ENCODE assay signal across 26 cellular contexts in genomic region chr12:24081581-24081980, GRCh38.
"Had no signal": no experiment of that assay in that cellular context is flagged by ENCODE, and none has a peak within 500 bp of the region (broad histone marks: within the 10 kb centered on the region; RNA-seq: fewer than 3 reads in every experiment).

No MANE protein-coding gene starts in this region.

- H3K27ac Mint-ChIP-seq: activated B cell treated with CpG ODN at 0.5 μM for 24 hours; activated naive CD4-positive, alpha-beta T cell treated with anti-CD3 and anti-CD28 coated beads for 36 hours; activated naive CD8-positive, alpha-beta T cell treated with anti-CD3 and anti-CD28 coated beads for 36 hours; dendritic cell treated with granulocyte-macrophage colony-stimulating factor and Interleukin-4, amounts not matched to agents 40 ng/mL and 50 ng/mL, for 4 days; nephron; stimulated activated naive B cell treated with anti-CD40 and anti-IgM and Interleukin-4, amounts not matched to agents 10 μg/mL and 1 μg/mL and 100 μg/mL, for 72 hours; T-helper 2 cell treated with Interferon-gamma antibody and Interleukin-4, amounts not matched to agents 5 μg/mL and 100 μg/mL, for 36 hours had no signal

- H3K27me3 Mint-ChIP-seq: activated B cell treated with CpG ODN at 0.5 μM for 24 hours; activated naive CD8-positive, alpha-beta T cell treated with anti-CD3 and anti-CD28 coated beads for 36 hours; dendritic cell treated with granulocyte-macrophage colony-stimulating factor and Interleukin-4, amounts not matched to agents 40 ng/mL and 50 ng/mL, for 4 days had no signal

- H3K4me3 Mint-ChIP-seq: activated B cell treated with CpG ODN at 0.5 μM for 24 hours; activated naive CD4-positive, alpha-beta T cell treated with anti-CD3 and anti-CD28 coated beads for 36 hours; activated naive CD8-positive, alpha-beta T cell treated with anti-CD3 and anti-CD28 coated beads for 36 hours; dendritic cell treated with granulocyte-macrophage colony-stimulating factor and Interleukin-4, amounts not matched to agents 40 ng/mL and 50 ng/mL, for 4 days; nephron; stimulated activated naive B cell treated with anti-CD40 and anti-IgM and Interleukin-4, amounts not matched to agents 10 μg/mL and 1 μg/mL and 100 μg/mL, for 72 hours; T-helper 2 cell treated with Interferon-gamma antibody and Interleukin-4, amounts not matched to agents 5 μg/mL and 100 μg/mL, for 36 hours had no signal

- H3K4me1 Mint-ChIP-seq: activated naive CD8-positive, alpha-beta T cell treated with anti-CD3 and anti-CD28 coated beads for 36 hours had no signal

- H3K9me3 Mint-ChIP-seq: activated B cell treated with CpG ODN at 0.5 μM for 24 hours; activated naive CD4-positive, alpha-beta T cell treated with anti-CD3 and anti-CD28 coated beads for 36 hours; activated naive CD8-positive, alpha-beta T cell treated with anti-CD3 and anti-CD28 coated beads for 36 hours; dendritic cell treated with granulocyte-macrophage colony-stimulating factor and Interleukin-4, amounts not matched to agents 40 ng/mL and 50 ng/mL, for 4 days; nephron; stimulated activated naive B cell treated with anti-CD40 and anti-IgM and Interleukin-4, amounts not matched to agents 10 μg/mL and 1 μg/mL and 100 μg/mL, for 72 hours had no signal

- H3K4me1 ChIP-seq: adrenal gland, gastroesophageal sphincter, pancreas, prostate gland, right atrium auricular region, stomach, upper lobe of right lung had no signal

- H3K36me3 ChIP-seq: adrenal gland, gastroesophageal sphincter, pancreas, prostate gland, right atrium auricular region, stomach, thyroid gland, upper lobe of right lung had no signal

- DNase-seq: activated B cell treated with CpG ODN at 0.5 μM for 24 hours; activated CD4-positive, alpha-beta T cell treated with anti-CD3 and anti-CD28 coated beads, Interleukin-2, amount 50 U/mL, for 4 hours; activated effector memory CD4-positive, alpha-beta T cell treated with Interleukin-2 at 50 U/mL for 16 hours; activated naive CD4-positive, alpha-beta T cell treated with anti-CD3 and anti-CD28 coated beads for 36 hours; activated naive CD8-positive, alpha-beta T cell treated with anti-CD3 and anti-CD28 coated beads for 36 hours; adrenal gland; aorta; caudate nucleus; effector CD8-positive, alpha-beta T cell; left cardiac atrium; left ventricle myocardium superior; pancreas; stimulated activated CD4-positive, alpha-beta T cell treated with anti-CD3 and anti-CD28 coated beads, Interleukin-15, amount 100 ng/mL, for 24 hours; stimulated activated CD4-positive, alpha-beta T cell treated with anti-CD3 and anti-CD28 coated beads, Interleukin-2, amount 100 ng/mL, for 24 hours; stimulated activated naive B cell treated with anti-CD40 and anti-IgM and Interleukin-4, amounts not matched to agents 10 μg/mL and 1 μg/mL and 100 μg/mL, for 72 hours; stomach; T-helper 1 cell; thyroid gland; upper lobe of right lung had no signal

- H3K27ac ChIP-seq: adrenal gland, gastroesophageal sphincter, hepatocyte, pancreas, prostate gland, right atrium auricular region, stomach, thyroid gland, upper lobe of right lung had no signal

- ATAC-seq: gastroesophageal sphincter; left cardiac atrium; left ventricle myocardium superior; pancreas; stimulated activated naive B cell treated with anti-CD40 and anti-IgM and Interleukin-4, amounts not matched to agents 10 μg/mL and 1 μg/mL and 100 μg/mL, for 72 hours; upper lobe of right lung had no signal

- H3K9me3 ChIP-seq: adrenal gland, gastroesophageal sphincter, pancreas, prostate gland, right atrium auricular region, stomach, thyroid gland, upper lobe of right lung had no signal

- H3K4me3 ChIP-seq: adrenal gland, gastroesophageal sphincter, hepatocyte, pancreas, prostate gland, right atrium auricular region, stomach, thyroid gland, upper lobe of right lung had no signal

- H3K36me3 Mint-ChIP-seq: activated naive CD8-positive, alpha-beta T cell treated with anti-CD3 and anti-CD28 coated beads for 36 hours; stimulated activated naive B cell treated with anti-CD40 and anti-IgM and Interleukin-4, amounts not matched to agents 10 μg/mL and 1 μg/mL and 100 μg/mL, for 72 hours had no signal
